In genomic region chr1:46315669-46316403, GRCh38 we compare ENCODE assay signal across 14 cellular contexts. TPM values are rescaled to one million over a fixed set of nuclear protein-coding genes. Genes with fewer than 3 reads are reported as not detected.
DNase-seq lines count a peak whose midpoint lies in the region; ATAC-seq, FAIRE-seq and TF ChIP-seq lines count a peak whose summit lies in the region.
"Had no signal": no experiment of that assay in that cellular context is flagged by ENCODE, and none has a peak within 500 bp of the region (broad histone marks: within the 10 kb centered on the region; RNA-seq: fewer than 3 reads in every experiment).

No MANE protein-coding gene starts in this region.

- H3K27ac Mint-ChIP-seq in activated CD4-positive, alpha-beta T cell treated with anti-CD3 and anti-CD28 coated beads, Interleukin-2, amount 10 ng/mL, durations not matched to agents 7 days and 5 days: peak overlapping the region; percentile 27
- peak overlapping the region; percentile 45 for H3K27ac Mint-ChIP-seq in nephron progenitor cell
- H3K27ac Mint-ChIP-seq: T-cell had no signal

- POLR2A ChIA-PET in activated CD4-positive, alpha-beta T cell treated with anti-CD3 and anti-CD28 coated beads, Interleukin-2, amount 10 ng/mL, durations not matched to agents 7 days and 5 days (lab: Charles Lee): no interaction called here

- no peak overlapping the region for H3K4me3 ChIP-seq in OCI-LY3 (ENCODE audit: low read length)
- H3K4me3 ChIP-seq in bronchial epithelial cell (ENCODE audit: low read depth, low read length): no peak overlapping the region
- H3K4me3 ChIP-seq: A549, pancreas had no signal

- H3K4me3 Mint-ChIP-seq in activated CD4-positive, alpha-beta T cell treated with anti-CD3 and anti-CD28 coated beads, Interleukin-2, amount 10 ng/mL, durations not matched to agents 7 days and 5 days: no peak overlapping the region
- H3K4me3 Mint-ChIP-seq in nephron progenitor cell: no peak overlapping the region
- H3K4me3 Mint-ChIP-seq: T-cell had no signal

- peaks cover 93% of the 10 kb centered on the region for H3K79me2 ChIP-seq in OCI-LY3 (ENCODE audit: low read length)

- H3K27me3 ChIP-seq in OCI-LY3 (ENCODE audit: low read depth, low read length): no peaks in the 10 kb centered on the region
- no peaks in the 10 kb centered on the region for H3K27me3 ChIP-seq in bronchial epithelial cell (ENCODE audit: control insufficient read depth, insufficient read depth, low read length)
- H3K27me3 ChIP-seq: pancreas had no signal

- no peak for DNase-seq in activated CD4-positive, alpha-beta T cell treated with anti-CD3 and anti-CD28 coated beads, Interleukin-2, amount 10 ng/mL, durations not matched to agents 7 days and 5 days
- no peak for DNase-seq in activated CD4-positive, alpha-beta T cell treated with anti-CD3 and anti-CD28 coated beads for 1 hour
- DNase-seq in bronchial epithelial cell (ENCODE audit: low read depth) (peak; percentile 76), nephron progenitor cell (no peak), iPS-NIHi7 (ENCODE audit: extremely low spot score) (no peak)
- DNase-seq: islet precursor cell, pancreas, substantia nigra, T-cell had no signal

- TF ChIP-seq CTCF in OCI-LY3 (IDR thresholded peaks at IDR 0.05; ENCODE audit: low read depth, low read length) (no peak), bronchial epithelial cell (IDR thresholded peaks at IDR 0.05; ENCODE audit: insufficient read depth, low read length, severe bottlenecking) (no peak), nephron progenitor cell (IDR thresholded peaks at IDR 0.05) (no peak)

- no peaks in the 10 kb centered on the region for H3K4me1 Mint-ChIP-seq in activated CD4-positive, alpha-beta T cell treated with anti-CD3 and anti-CD28 coated beads, Interleukin-2, amount 10 ng/mL, durations not matched to agents 7 days and 5 days
- H3K4me1 Mint-ChIP-seq in nephron progenitor cell: peaks cover 12% of the 10 kb centered on the region
- H3K4me1 Mint-ChIP-seq: T-cell had no signal

- no peak overlapping the region for H3K9ac ChIP-seq in OCI-LY3 (ENCODE audit: low read length)

- no peak overlapping the region for H3K4me2 ChIP-seq in OCI-LY3 (ENCODE audit: low read length)
- H3K4me2 ChIP-seq: A549 had no signal

- peaks cover 28% of the 10 kb centered on the region for H3K36me3 ChIP-seq in OCI-LY3 (replicated peaks; ENCODE audit: low read depth, low read length)
- H3K36me3 ChIP-seq in bronchial epithelial cell (ENCODE audit: control insufficient read depth, insufficient read depth, low read length): peaks cover 10% of the 10 kb centered on the region

- no peak overlapping the region for H2AFZ ChIP-seq in OCI-LY3 (ENCODE audit: low read depth, low read length)

- peaks cover 7% of the 10 kb centered on the region for H4K20me1 ChIP-seq in OCI-LY3 (ENCODE audit: insufficient read depth, low read length)

- H3K36me3 Mint-ChIP-seq in activated CD4-positive, alpha-beta T cell treated with anti-CD3 and anti-CD28 coated beads, Interleukin-2, amount 10 ng/mL, durations not matched to agents 7 days and 5 days (ENCODE audit: low read depth): peaks cover 27% of the 10 kb centered on the region
- H3K36me3 Mint-ChIP-seq in nephron progenitor cell (ENCODE audit: low read depth): peaks cover 63% of the 10 kb centered on the region

- H3K27ac ChIP-seq in OCI-LY3 (ENCODE audit: low read length): peak overlapping the region; percentile 51
- H3K27ac ChIP-seq: A549, pancreas had no signal

- ATAC-seq in GM19467 (IDR thresholded peaks at IDR 0.05; ENCODE audit: unreplicated experiment) (no peak), GM18520 (IDR thresholded peaks at IDR 0.05; ENCODE audit: unreplicated experiment) (no peak)
- ATAC-seq: activated CD4-positive, CD25-positive, alpha-beta regulatory T cell treated with anti-CD3 and anti-CD28 coated beads, Interleukin-2, amount 50 U/mL, for 24 hours; pancreas; T-cell had no signal

- no peaks in the 10 kb centered on the region for H3K9me3 Mint-ChIP-seq in activated CD4-positive, alpha-beta T cell treated with anti-CD3 and anti-CD28 coated beads, Interleukin-2, amount 10 ng/mL, durations not matched to agents 7 days and 5 days
- no peaks in the 10 kb centered on the region for H3K9me3 Mint-ChIP-seq in nephron progenitor cell
- H3K9me3 Mint-ChIP-seq: T-cell had no signal

- H3K27me3 Mint-ChIP-seq in activated CD4-positive, alpha-beta T cell treated with anti-CD3 and anti-CD28 coated beads, Interleukin-2, amount 10 ng/mL, durations not matched to agents 7 days and 5 days: no peaks in the 10 kb centered on the region
- H3K27me3 Mint-ChIP-seq in nephron progenitor cell (ENCODE audit: low read depth, poor library complexity): no peaks in the 10 kb centered on the region
- H3K27me3 Mint-ChIP-seq: T-cell had no signal

- CTCF ChIA-PET in activated CD4-positive, alpha-beta T cell treated with anti-CD3 and anti-CD28 coated beads, Interleukin-2, amount 10 ng/mL, durations not matched to agents 7 days and 5 days (lab: Charles Lee): interaction anchor here (0.7 kb wide), 1 partner anchor 352 kb away, joined by 4 read pairs; no protein-coding TSS in a partner anchor

- no peaks in the 10 kb centered on the region for H3K9me3 ChIP-seq in OCI-LY3 (ENCODE audit: insufficient read depth, low read length)
- H3K9me3 ChIP-seq: A549, pancreas had no signal

- no peak for FAIRE-seq in bronchial epithelial cell (lab: Jason Lieb, UNC)
- FAIRE-seq: A549, pancreas had no signal

- peaks cover 6% of the 10 kb centered on the region for H3K4me1 ChIP-seq in OCI-LY3 (ENCODE audit: low read length)
- H3K4me1 ChIP-seq: pancreas had no signal

RNA-seq across cellular contexts. Expression of gene UQCRH, which starts 12.3 kb away (rescaled TPM):
- total RNA-seq in activated CD4-positive, alpha-beta T cell treated with anti-CD3 and anti-CD28 coated beads, Interleukin-2, amount 10 ng/mL, durations not matched to agents 7 days and 5 days: 100 to 1,000 TPM; 247 to 273 TPM
- total RNA-seq in bronchial epithelial cell: 534 and 762 TPM in 2 replicates

RNA-seq across cellular contexts. Expression of gene LRRC41, which starts 12.4 kb away (rescaled TPM):
- total RNA-seq in activated CD4-positive, alpha-beta T cell treated with anti-CD3 and anti-CD28 coated beads, Interleukin-2, amount 10 ng/mL, durations not matched to agents 7 days and 5 days: 10 to 100 TPM; 37.1 to 40.6 TPM
- 53.7 and 71.6 TPM in 2 replicates for total RNA-seq in bronchial epithelial cell

RNA-seq across cellular contexts. Expression of gene NSUN4, which starts 24.8 kb away (rescaled TPM):
- total RNA-seq in activated CD4-positive, alpha-beta T cell treated with anti-CD3 and anti-CD28 coated beads, Interleukin-2, amount 10 ng/mL, durations not matched to agents 7 days and 5 days: 10 to 100 TPM; 22.2 to 22.3 TPM
- 9.0 and 12.0 TPM in 2 replicates for total RNA-seq in bronchial epithelial cell
